In the genomic region with DNA sequence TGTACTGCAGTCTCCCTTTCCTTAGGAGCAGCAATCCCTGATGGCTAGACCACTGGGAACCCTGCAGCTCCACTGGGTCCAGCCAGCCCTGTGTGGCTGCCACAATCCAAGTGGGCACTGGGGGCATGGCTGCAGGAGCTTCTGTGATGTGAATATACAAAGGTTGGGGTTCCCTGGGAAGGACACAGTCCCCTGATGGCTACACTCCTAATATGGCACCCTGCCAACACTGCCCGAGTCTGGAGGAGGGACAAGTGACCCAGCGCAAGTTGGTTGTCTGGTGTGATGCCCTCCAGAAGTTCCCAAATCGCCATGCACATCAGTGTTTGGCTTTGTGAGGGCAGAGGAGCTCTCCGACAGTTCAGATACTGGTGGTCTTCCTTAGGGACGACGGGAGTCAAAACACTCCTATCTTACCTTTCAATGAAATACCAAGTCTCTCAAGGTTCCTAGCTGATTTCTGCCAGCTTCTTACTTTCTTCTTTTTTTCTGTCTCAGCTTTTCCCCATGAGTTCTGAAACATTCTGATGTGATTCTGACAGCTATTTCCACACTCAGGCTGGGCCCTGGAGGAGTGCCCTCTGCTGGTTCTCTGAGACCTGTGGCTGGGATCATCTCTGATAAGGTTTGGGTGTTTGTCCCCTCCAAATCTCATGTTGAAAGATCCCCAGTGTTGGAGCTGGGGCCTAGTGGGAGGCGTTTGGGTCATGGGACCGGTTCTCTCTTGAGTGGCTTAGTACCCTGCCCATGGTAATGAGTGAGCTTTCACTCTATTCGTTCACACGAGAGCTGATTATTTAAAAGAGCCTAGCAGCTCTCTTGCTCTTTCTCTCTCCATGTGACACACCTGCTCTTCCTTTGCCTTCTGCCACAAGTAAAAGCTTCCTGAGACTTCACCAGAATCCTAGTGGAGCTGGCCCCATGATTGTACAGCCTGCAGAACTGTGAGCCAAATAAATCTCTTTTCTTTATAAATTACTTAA, we compare ENCODE assay signal across 9 cellular contexts.
A peak's percentile ranks its signal among the peaks of the same experiment; 100 is the strongest.
DNase-seq lines count a peak whose midpoint lies in the region; ATAC-seq, FAIRE-seq and TF ChIP-seq lines count a peak whose summit lies in the region.
"Had no signal": no experiment of that assay in that cellular context is flagged by ENCODE, and none has a peak within 500 bp of the region (broad histone marks: within the 10 kb centered on the region; RNA-seq: fewer than 3 reads in every experiment).

No MANE protein-coding gene starts in this region.

- ATAC-seq in HG02642 (IDR thresholded peaks at IDR 0.05; ENCODE audit: poor library complexity, unreplicated experiment): no peak

- in situ Hi-C loops in brain microvascular endothelial cell (cut with HindIII; ENCODE audit: low pct_ligation_motif_present, low sequenced_read_pairs): no loop called here

- no peak overlapping the region for H3K27ac ChIP-seq in brain microvascular endothelial cell

- no peaks in the 10 kb centered on the region for H3K27me3 ChIP-seq in brain microvascular endothelial cell (replicated peaks)

- DNase-seq in DMS114 treated with DMSO at 0.1 percent for 48 hours (lab: John Stamatoyannopoulos, UW; ENCODE audit: unreplicated experiment) (peak; percentile 12), HTR-8/SVneo (ENCODE audit: insufficient read length, low spot score) (peak; percentile 39), brain microvascular endothelial cell (peak; percentile 19), medulla oblongata (ENCODE audit: extremely low spot score) (peak; percentile 42), NCI-H2029 (lab: John Stamatoyannopoulos, UW) (no peak), T-helper 1 cell (no peak), SW 1271 (lab: John Stamatoyannopoulos, UW) (no peak)
- DNase-seq: effector CD4-positive, alpha-beta T cell had no signal

- no peaks in the 10 kb centered on the region for H3K36me3 ChIP-seq in brain microvascular endothelial cell (replicated peaks)

- TF ChIP-seq CTCF in brain microvascular endothelial cell (IDR thresholded peaks at IDR 0.05; ENCODE audit: low read depth, low read length, missing control alignments): peak; percentile 71

- no peak for FAIRE-seq in HTR-8/SVneo (lab: Jason Lieb, UNC)

- H3K4me3 ChIP-seq in brain microvascular endothelial cell (ENCODE audit: low read depth, low read length): no peak overlapping the region

Comparison
In these comparisons a context has a peak if more than half of its experiments do, and no peak if none do; other contexts are left out.
1. DNase-seq: peak in DMS114 treated with DMSO at 0.1 percent for 48 hours (single experiment), HTR-8/SVneo (single experiment), brain microvascular endothelial cell (single experiment) and medulla oblongata (single experiment); none in NCI-H2029 (single experiment), T-helper 1 cell (0 of 5) and SW 1271 (0 of 2).